In the genomic region with DNA sequence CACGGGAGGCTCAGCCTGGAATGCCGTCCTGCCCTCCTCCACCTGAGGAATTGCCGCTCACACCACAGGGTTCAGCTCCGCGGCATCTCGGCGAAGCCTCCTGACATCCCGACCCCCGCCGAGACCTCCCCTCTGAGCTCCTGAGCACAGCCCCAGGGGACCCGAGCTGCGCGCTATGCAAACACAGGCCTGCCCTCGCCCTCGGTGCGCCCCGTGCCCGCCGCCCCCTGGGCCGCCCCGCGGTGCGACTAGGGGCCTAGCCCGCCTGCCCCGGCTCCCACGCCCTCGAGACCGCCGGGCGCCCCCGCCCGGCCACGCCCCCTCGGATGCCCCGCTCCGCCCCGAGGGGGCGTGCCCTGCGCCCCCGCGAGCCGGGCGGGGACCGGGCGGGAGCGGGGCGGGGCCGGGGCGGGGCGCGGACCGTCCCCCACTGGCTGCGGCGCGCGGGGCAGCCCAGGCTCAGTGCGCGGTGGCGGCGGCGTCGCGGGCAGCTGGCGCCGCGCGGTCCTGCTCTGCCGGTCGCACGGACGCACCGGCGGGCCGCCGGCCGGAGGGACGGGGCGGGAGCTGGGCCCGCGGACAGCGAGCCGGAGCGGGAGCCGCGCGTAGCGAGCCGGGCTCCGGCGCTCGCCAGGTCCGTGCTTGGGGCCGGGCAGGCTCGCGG, we compare ENCODE assay signal across 8 cellular contexts. TPM values are rescaled to one million over a fixed set of nuclear protein-coding genes. Genes with fewer than 3 reads are reported as not detected.
A peak's percentile ranks its signal among the peaks of the same experiment; 100 is the strongest.
DNase-seq lines count a peak whose midpoint lies in the region; ATAC-seq and TF ChIP-seq lines count a peak whose summit lies in the region.

A gene (plus strand): TSS at position 462 of the 664 bp plus-strand sequence. CDS start 642 bp downstream, outside the sequence.

- H3K4me1 Mint-ChIP-seq in T-cell = peaks cover 0 to 5% (median 0%) of the 10 kb centered on the region in 3 donors

- CTCF ChIA-PET in T-cell (lab: Charles Lee) = no interaction called here

- no peaks in the 10 kb centered on the region for H3K36me3 Mint-ChIP-seq in T-cell

- POLR2A ChIA-PET in T-cell (lab: Charles Lee) = no interaction called here

- no peaks in the 10 kb centered on the region for H3K36me3 ChIP-seq in GM06990 (ENCODE audit: control insufficient read depth, insufficient read depth, low read length)

- ATAC-seq in HG02973 (IDR thresholded peaks at IDR 0.05; ENCODE audit: unreplicated experiment) (peak; percentile 39), T-cell (replicated peaks in 1 of 4) (peak; percentile 75 to 86 (median 77)), left colon (peak; percentile 54), GM21737 (IDR thresholded peaks at IDR 0.05; ENCODE audit: unreplicated experiment) (no peak)

- no peaks in the 10 kb centered on the region for H3K9me3 Mint-ChIP-seq in T-cell

- no peak within 1 kb of the TSS for H3K27ac Mint-ChIP-seq in T-cell

- H3K27me3 Mint-ChIP-seq in T-cell = peaks cover 5 to 34% of the 10 kb centered on the region in 2 donors

- in situ Hi-C loops in T47D (cut with HindIII; ENCODE audit: low pct_unique_long_range_greater_than_20kb, low sequenced_read_pairs) = no loop called here

- H3K4me3 ChIP-seq in GM06990 (replicated peaks; ENCODE audit: low read depth, low read length) = peak within 1 kb of the TSS; percentile 25

- intact Hi-C loops in left colon (cut with DNase I, micrococcal nuclease) = no loop called here

- H3K4me3 Mint-ChIP-seq in T-cell = peak within 1 kb of the TSS; percentile 39 to 67 (median 58)

- no peak for TF ChIP-seq CTCF in GM06990 (IDR thresholded peaks at IDR 0.05; ENCODE audit: insufficient read depth, low read length, poor library complexity, severe bottlenecking)

- peaks cover 2% of the 10 kb centered on the region; the same call in 1 of the 2 replicates for H3K27me3 ChIP-seq in GM06990 (replicated peaks; ENCODE audit: control insufficient read depth, insufficient read depth, low read length)

- DNase-seq in GM06990 (ENCODE audit: extremely low read depth, insufficient read length) (peak; percentile 35), T-cell (peak in 7 of 34 experiments; percentile 10 to 43 (median 21)), T47D (ENCODE audit: low read depth in 1 of 2, low spot score in 1 of 2) (peak; percentile 79 to 95), left colon (peak in 1 of 2 donors; percentile 58), cortex of kidney (lab: John Stamatoyannopoulos, UW) (no peak)
- peak; percentile 13 to 38 (median 18) for DNase-seq in stimulated activated CD4-positive, alpha-beta T cell treated with anti-CD3 and anti-CD28 coated beads, TNF-alpha, amount 100 ng/mL, for 4 hours (ENCODE audit: low read depth in 3 of 3)

RNA-seq across cellular contexts. Expression of the gene that starts here (rescaled TPM):
- total RNA-seq in T-cell (under 1 TPM in 3 of 5 donors, not detected in 2; 0.70 to 0.91 (median 0.90) TPM), left colon (10 to 100 TPM; 46.5 to 57.4 TPM)

Comparison
In these comparisons a context has a peak if more than half of its experiments do, and no peak if none do; other contexts are left out.
1. RNA of the gene that starts here (total RNA-seq): 46.5 to 57.4 TPM in left colon; 0.70 to 0.91 TPM in T-cell; every median in the first group is over 10 times any median in the second.
2. Peak in ATAC-seq in T-cell; RNA of the gene not detected or under 1 TPM.